Comparison of ENCODE assay signal across 1 cellular context in genomic region chr14:102590667-102591099, GRCh38.
A peak's percentile ranks its signal among the peaks of the same experiment; 100 is the strongest.
TF ChIP-seq lines count a peak whose summit lies in the region.

No MANE protein-coding gene starts in this region.

TF ChIP-seq in HepG2, 621 proteins besides CTCF, POLR2A, EP300 and RAD21 (continued from another document and continues in another):
- TF ChIP-seq ZNF160 (CRISPR knock-in tag; IDR thresholded peaks at IDR 0.05), result peak; percentile 36; the same call in 1 of the 2 replicates
- no peak for TF ChIP-seq SALL2 (CRISPR knock-in tag; IDR thresholded peaks at IDR 0.05)
- 0 out of 2 replicates have a peak, but pooled peaks have one; percentile 46 for TF ChIP-seq SP4 (CRISPR knock-in tag; IDR thresholded peaks at IDR 0.05)
- no peak for TF ChIP-seq MTF2 (CRISPR knock-in tag; IDR thresholded peaks at IDR 0.05; ENCODE audit: borderline replicate concordance)
- TF ChIP-seq BRCA1 (CRISPR knock-in tag; IDR thresholded peaks at IDR 0.05), result peak; percentile 71; the same call in 1 of the 2 replicates
- peak; percentile 32; the same call in 1 of the 2 replicates for TF ChIP-seq DMAP1 (CRISPR knock-in tag; IDR thresholded peaks at IDR 0.05)
- TF ChIP-seq TAF15 (IDR thresholded peaks at IDR 0.05; ENCODE audit: low read depth, low read length, poor library complexity, severe bottlenecking), result no peak
- TF ChIP-seq TCF7 (IDR thresholded peaks at IDR 0.05; ENCODE audit: low read depth), result no peak
- TF ChIP-seq RNF2 (conservative IDR thresholded peaks at IDR 0.05; ENCODE audit: low read depth), result 0 out of 2 replicates have a peak, but pooled peaks have one; percentile 33
- peak; percentile 61; the same call in 1 of the 2 replicates for TF ChIP-seq FOSL1 (CRISPR knock-in tag; IDR thresholded peaks at IDR 0.05; ENCODE audit: borderline replicate concordance)
- TF ChIP-seq DMTF1 (CRISPR knock-in tag; IDR thresholded peaks at IDR 0.05), result no peak
- peak; percentile 48; the same call in 1 of the 2 replicates for TF ChIP-seq ZNF563 (CRISPR knock-in tag; IDR thresholded peaks at IDR 0.05)
- TF ChIP-seq SNAPC5 (CRISPR knock-in tag; IDR thresholded peaks at IDR 0.05; ENCODE audit: borderline replicate concordance), result no peak
- peak; percentile 22; the same call in 1 of the 2 replicates for TF ChIP-seq ZKSCAN8 (CRISPR knock-in tag; IDR thresholded peaks at IDR 0.05; ENCODE audit: borderline replicate concordance)
- peak; percentile 66 for TF ChIP-seq POLR2G (IDR thresholded peaks at IDR 0.05; ENCODE audit: low read depth, low read length)
- no peak for TF ChIP-seq PTBP1 (IDR thresholded peaks at IDR 0.05; ENCODE audit: low read depth, low read length, poor library complexity, severe bottlenecking)
- no peak for TF ChIP-seq TRAFD1 (CRISPR knock-in tag; IDR thresholded peaks at IDR 0.05; ENCODE audit: borderline replicate concordance)
- no peak for TF ChIP-seq RAD51 (IDR thresholded peaks at IDR 0.05; ENCODE audit: borderline replicate concordance)
- no peak for TF ChIP-seq ZNF616 (CRISPR knock-in tag; IDR thresholded peaks at IDR 0.05; ENCODE audit: low read depth)
- TF ChIP-seq FOXO1 (CRISPR knock-in tag; IDR thresholded peaks at IDR 0.05), result peak; percentile 55; the same call in 1 of the 2 replicates
- TF ChIP-seq KLF12 (CRISPR knock-in tag; IDR thresholded peaks at IDR 0.05; ENCODE audit: borderline replicate concordance), result no peak
- peak; percentile 67 for TF ChIP-seq MIXL1 (CRISPR knock-in tag; IDR thresholded peaks at IDR 0.05)
- 0 out of 2 replicates have a peak, but pooled peaks have one; percentile 21 for TF ChIP-seq KLF6 (CRISPR knock-in tag; IDR thresholded peaks at IDR 0.05)
- peak; percentile 21; the same call in 1 of the 2 replicates for TF ChIP-seq CEBPG (CRISPR knock-in tag; IDR thresholded peaks at IDR 0.05)
- TF ChIP-seq HIC2 (CRISPR knock-in tag; IDR thresholded peaks at IDR 0.05; ENCODE audit: low read depth), result peak; percentile 94; the same call in 1 of the 2 replicates
- TF ChIP-seq HMGXB3 (CRISPR knock-in tag; IDR thresholded peaks at IDR 0.05; ENCODE audit: borderline replicate concordance), result no peak
- no peak for TF ChIP-seq NPAS2 (CRISPR knock-in tag; IDR thresholded peaks at IDR 0.05; ENCODE audit: borderline replicate concordance)
- peak; percentile 50 for TF ChIP-seq ZNF605 (CRISPR knock-in tag; IDR thresholded peaks at IDR 0.05)
- TF ChIP-seq ZBED4 (CRISPR knock-in tag; IDR thresholded peaks at IDR 0.05; ENCODE audit: borderline replicate concordance), result peak; percentile 90; the same call in 1 of the 2 replicates
- no peak for TF ChIP-seq ZNF674 (CRISPR knock-in tag; IDR thresholded peaks at IDR 0.05; ENCODE audit: low read depth)
- TF ChIP-seq ZBTB26 (CRISPR knock-in tag; IDR thresholded peaks at IDR 0.05; ENCODE audit: borderline replicate concordance), result 0 out of 2 replicates have a peak, but pooled peaks have one; percentile 31
- peak; percentile 28; the same call in 1 of the 2 replicates for TF ChIP-seq FOXJ3 (CRISPR knock-in tag; IDR thresholded peaks at IDR 0.05; ENCODE audit: borderline replicate concordance)
- TF ChIP-seq ZHX2 (IDR thresholded peaks at IDR 0.05; ENCODE audit: low read depth), result peak; percentile 36; the same call in 1 of the 2 replicates
- no peak for TF ChIP-seq ZHX2 (CRISPR knock-in tag; IDR thresholded peaks at IDR 0.05; ENCODE audit: borderline replicate concordance)
- TF ChIP-seq NR2F1 (CRISPR knock-in tag; IDR thresholded peaks at IDR 0.05), result peak; percentile 58 to 62; a peak in 3 of 4 replicates
